Comparison of ENCODE assay signal across 9 cellular contexts in the genomic region with DNA sequence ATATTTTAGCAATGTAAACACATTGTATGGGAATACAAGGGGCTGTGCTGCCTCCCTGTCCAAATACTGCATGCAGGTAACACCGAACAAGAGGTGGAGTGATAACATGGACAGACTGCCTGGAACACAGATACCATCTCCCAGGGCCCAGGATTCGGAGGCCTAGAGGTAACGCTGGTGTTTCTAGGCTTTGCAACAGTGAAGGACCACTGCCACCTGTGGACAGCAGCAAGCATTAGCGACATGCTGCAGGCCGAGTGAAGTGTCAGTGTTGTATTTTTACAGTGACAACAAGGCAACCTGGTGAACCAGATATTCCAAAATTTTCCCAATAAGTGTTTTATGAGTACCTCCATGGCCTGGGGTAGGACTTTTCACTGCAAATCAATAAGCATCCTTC.
DNase-seq lines count a peak whose midpoint lies in the region; ATAC-seq, FAIRE-seq and TF ChIP-seq lines count a peak whose summit lies in the region.
"Had no signal": no experiment of that assay in that cellular context is flagged by ENCODE, and none has a peak within 500 bp of the region (broad histone marks: within the 10 kb centered on the region; RNA-seq: fewer than 3 reads in every experiment).

No MANE protein-coding gene starts in this region.

- peak; percentile 21; the same call in 1 of the 2 replicates for TF ChIP-seq RAD21 in GM12878 (IDR thresholded peaks at IDR 0.05; ENCODE audit: insufficient read depth, low read depth, low read length)

- H3K36me3 Mint-ChIP-seq in activated T-cell treated with anti-CD3 and anti-CD28 coated beads, Interleukin-2, amount 50 U/mL, for 24 hours (ENCODE audit: low read depth) = no peaks in the 10 kb centered on the region
- no peaks in the 10 kb centered on the region for H3K36me3 Mint-ChIP-seq in activated naive CD8-positive, alpha-beta T cell treated with anti-CD3 and anti-CD28 coated beads, Interleukin-2, amount 50 U/mL, for 24 hours (ENCODE audit: low read depth)
- H3K36me3 Mint-ChIP-seq: stimulated activated effector memory CD8-positive, alpha-beta T cell treated with anti-CD3 and anti-CD28 coated beads, Interleukin-12 subunit alpha, Interleukin-12 subunit beta, amount 100 ng/mL, for 72 hours had no signal

- H4K20me1 ChIP-seq in GM12878 (ENCODE audit: control insufficient read depth, insufficient read depth) = no peaks in the 10 kb centered on the region

- H3K9me3 ChIP-seq in GM12878 (replicated peaks; ENCODE audit: control insufficient read depth, insufficient read depth, low read length) = no peaks in the 10 kb centered on the region
- H3K9me3 ChIP-seq in vagina = no peaks in the 10 kb centered on the region

- WGBS in GM12878 (ENCODE audit: insufficient coverage, insufficient replicate concordance, low lambda C conversion rate, missing lambda C conversion rate) = 30% methylated on average over 5 of the region's 5 CpGs

- TF ChIP-seq EP300 in GM12878 (IDR thresholded peaks at IDR 0.05; ENCODE audit: borderline replicate concordance in 1 of 2, control insufficient read depth in 1 of 2, low read depth in 2 of 2, low read length in 2 of 2) = no peak

- TF ChIP-seq POLR2A in GM12878 (IDR thresholded peaks at IDR 0.05; ENCODE audit: low read depth, low read length) (no peak), vagina (IDR thresholded peaks at IDR 0.05) (no peak)

- H3K36me3 ChIP-seq in GM12878 (ENCODE audit: control insufficient read depth in 2 of 2, insufficient read depth in 2 of 2, low read length in 1 of 2) (no peaks in the 10 kb centered on the region), vagina (no peaks in the 10 kb centered on the region)

- H3K27me3 ChIP-seq in HL-60 (ENCODE audit: insufficient read depth, poor library complexity, severe bottlenecking) (no peaks in the 10 kb centered on the region), GM12878 (replicated peaks in 1 of 2; ENCODE audit: control insufficient read depth in 2 of 2, insufficient read depth in 2 of 2, low read length in 1 of 2) (no peaks in the 10 kb centered on the region), vagina (no peaks in the 10 kb centered on the region)

- SMC1A ChIA-PET in GM12878 (lab: Charles Lee; ENCODE audit: uncharacterized antibody, unreplicated experiment) = interaction anchor here (0.7 to 3.3 kb wide), 26 partner anchors 11 to 426 kb away, joined by 3 to 21 read pairs (median 4); no protein-coding TSS in a partner anchor

- intact Hi-C loops in GM12878 (cut with micrococcal nuclease; ENCODE audit: unreplicated experiment) = loop anchor here (2.0 kb wide), 1 partner anchor 411 kb away; no protein-coding TSS in a partner anchor
- intact Hi-C loops in vagina (cut with DNase I) = no loop called here

- no peak for FAIRE-seq in GM12878 (lab: Jason Lieb, UNC)

- POLR2A ChIA-PET in GM12878 (lab: Charles Lee) = no interaction called here

- no peak overlapping the region for H3K9ac ChIP-seq in GM12878 (ENCODE audit: control insufficient read depth, insufficient read depth, low read length)

- H3K27ac Mint-ChIP-seq in activated T-cell treated with anti-CD3 and anti-CD28 coated beads, Interleukin-2, amount 50 U/mL, for 24 hours = no peak overlapping the region
- H3K27ac Mint-ChIP-seq in activated naive CD8-positive, alpha-beta T cell treated with anti-CD3 and anti-CD28 coated beads, Interleukin-2, amount 50 U/mL, for 24 hours = no peak overlapping the region
- H3K27ac Mint-ChIP-seq: stimulated activated effector memory CD8-positive, alpha-beta T cell treated with anti-CD3 and anti-CD28 coated beads, Interleukin-12 subunit alpha, Interleukin-12 subunit beta, amount 100 ng/mL, for 72 hours had no signal

- H3K4me1 ChIP-seq in GM12878 (ENCODE audit: control insufficient read depth, insufficient read depth, low read length) = no peaks in the 10 kb centered on the region
- H3K4me1 ChIP-seq in vagina = no peaks in the 10 kb centered on the region

- CTCF ChIA-PET in GM12878 (lab: Yijun Ruan, JAX) = interaction anchor here (0.6 to 4.0 kb wide), 12 partner anchors 12 to 424 kb away, joined by 3 to 24 read pairs (median 4); no protein-coding TSS in a partner anchor

- H3K9me3 Mint-ChIP-seq in activated T-cell treated with anti-CD3 and anti-CD28 coated beads, Interleukin-2, amount 50 U/mL, for 24 hours = no peaks in the 10 kb centered on the region
- H3K9me3 Mint-ChIP-seq in activated naive CD8-positive, alpha-beta T cell treated with anti-CD3 and anti-CD28 coated beads, Interleukin-2, amount 50 U/mL, for 24 hours = peaks cover 6% of the 10 kb centered on the region
- H3K9me3 Mint-ChIP-seq: stimulated activated effector memory CD8-positive, alpha-beta T cell treated with anti-CD3 and anti-CD28 coated beads, Interleukin-12 subunit alpha, Interleukin-12 subunit beta, amount 100 ng/mL, for 72 hours had no signal

- H3K4me1 Mint-ChIP-seq in activated T-cell treated with anti-CD3 and anti-CD28 coated beads, Interleukin-2, amount 50 U/mL, for 24 hours (ENCODE audit: low read depth) = no peaks in the 10 kb centered on the region
- no peaks in the 10 kb centered on the region for H3K4me1 Mint-ChIP-seq in activated naive CD8-positive, alpha-beta T cell treated with anti-CD3 and anti-CD28 coated beads, Interleukin-2, amount 50 U/mL, for 24 hours
- H3K4me1 Mint-ChIP-seq: stimulated activated effector memory CD8-positive, alpha-beta T cell treated with anti-CD3 and anti-CD28 coated beads, Interleukin-12 subunit alpha, Interleukin-12 subunit beta, amount 100 ng/mL, for 72 hours had no signal

- H3K4me3 ChIP-seq in HL-60 (replicated peaks; ENCODE audit: insufficient read depth, low read length) (no peak overlapping the region), GM12878 (no peak overlapping the region), vagina (no peak overlapping the region)

- no peaks in the 10 kb centered on the region for H3K79me2 ChIP-seq in GM12878 (ENCODE audit: control insufficient read depth, insufficient read depth, low read length)

- no peak overlapping the region for H3K4me2 ChIP-seq in GM12878 (ENCODE audit: control insufficient read depth, insufficient read depth)

- BruUV-seq in GM12878 (replicated peaks; lab: Mats Ljungman, UMichigan) = no TSS peak

- peak; percentile 77 for ATAC-seq in GM12878
- no peak for ATAC-seq in activated naive CD8-positive, alpha-beta T cell treated with anti-CD3 and anti-CD28 coated beads, Interleukin-2, amount 50 U/mL, for 24 hours
- ATAC-seq: stimulated activated effector memory CD8-positive, alpha-beta T cell treated with anti-CD3 and anti-CD28 coated beads, Interleukin-12 subunit alpha, Interleukin-12 subunit beta, amount 100 ng/mL, for 72 hours had no signal

- peaks cover 6% of the 10 kb centered on the region for H3K27me3 Mint-ChIP-seq in activated T-cell treated with anti-CD3 and anti-CD28 coated beads, Interleukin-2, amount 50 U/mL, for 24 hours
- peaks cover 2% of the 10 kb centered on the region for H3K27me3 Mint-ChIP-seq in activated naive CD8-positive, alpha-beta T cell treated with anti-CD3 and anti-CD28 coated beads, Interleukin-2, amount 50 U/mL, for 24 hours

- RAD21 ChIA-PET in GM12878 (lab: Charles Lee; ENCODE audit: unreplicated experiment) = interaction anchor here (1.2 to 2.6 kb wide), 11 partner anchors 18 to 425 kb away, joined by 3 to 21 read pairs (median 6); a partner anchor contains a TSS

- DNase-seq in ELR (ENCODE audit: low read depth) (peak; percentile 0), HL-60 (ENCODE audit: low read depth in 1 of 2, low spot score in 1 of 2) (peak in 1 of 2 experiments; percentile 1), GM12878 (ENCODE audit: low read depth, low spot score) (no peak), medulla oblongata (ENCODE audit: extremely low spot score) (peak; percentile 5), NCI-H2081 treated with DMSO at 0.1 percent for 48 hours (lab: John Stamatoyannopoulos, UW) (no peak), vagina (ENCODE audit: extremely low spot score in 2 of 2) (no peak)
- no peak for DNase-seq in activated T-cell treated with anti-CD3 and anti-CD28 coated beads, Interleukin-2, amount 50 U/mL, for 24 hours
- DNase-seq in activated naive CD8-positive, alpha-beta T cell treated with anti-CD3 and anti-CD28 coated beads, Interleukin-2, amount 50 U/mL, for 24 hours = no peak

- H3K4me3 Mint-ChIP-seq in activated T-cell treated with anti-CD3 and anti-CD28 coated beads, Interleukin-2, amount 50 U/mL, for 24 hours = no peak overlapping the region
- no peak overlapping the region for H3K4me3 Mint-ChIP-seq in activated naive CD8-positive, alpha-beta T cell treated with anti-CD3 and anti-CD28 coated beads, Interleukin-2, amount 50 U/mL, for 24 hours
- H3K4me3 Mint-ChIP-seq: stimulated activated effector memory CD8-positive, alpha-beta T cell treated with anti-CD3 and anti-CD28 coated beads, Interleukin-12 subunit alpha, Interleukin-12 subunit beta, amount 100 ng/mL, for 72 hours had no signal

- H3K27ac ChIP-seq in HL-60 (replicated peaks) = no peak overlapping the region
- H3K27ac ChIP-seq in GM12878 (ENCODE audit: control insufficient read depth, insufficient read depth) = no peak overlapping the region
- H3K27ac ChIP-seq in vagina = no peak overlapping the region

- no peak overlapping the region for H2AFZ ChIP-seq in GM12878 (ENCODE audit: control insufficient read depth, low read depth, low read length)

- TF ChIP-seq CTCF in HL-60 (IDR thresholded peaks at IDR 0.05; ENCODE audit: insufficient read depth, low read length) (peak; percentile 9), GM12878 (IDR thresholded peaks at IDR 0.05 in 2 of 3, conservative IDR thresholded peaks at IDR 0.05 in 1 of 3; ENCODE audit: control insufficient read depth in 2 of 3, extremely low read depth in 1 of 3, insufficient read depth in 1 of 3, low read depth in 3 of 3, low read length in 3 of 3) (peak in 2 of 3 experiments; percentile 5 to 52; a peak in 2 of 6 replicates), vagina (IDR thresholded peaks at IDR 0.05) (no peak)

- in situ Hi-C loops in GM12878 (cut with MboI) = no loop called here

Comparison
In these comparisons a context has a peak if more than half of its experiments do, and no peak if none do; other contexts are left out.
1. DNase-seq: peak in ELR (single experiment) and medulla oblongata (single experiment); none in GM12878 (single experiment), NCI-H2081 treated with DMSO at 0.1 percent for 48 hours (single experiment), activated T-cell treated with anti-CD3 and anti-CD28 coated beads, Interleukin-2, amount 50 U/mL, for 24 hours (single experiment), activated naive CD8-positive, alpha-beta T cell treated with anti-CD3 and anti-CD28 coated beads, Interleukin-2, amount 50 U/mL, for 24 hours (single experiment) and vagina (0 of 2).
2. CTCF ChIP-seq: peak in HL-60 (single experiment) and GM12878 (2 of 3); none in vagina (0 of 3).